In the genomic region with DNA sequence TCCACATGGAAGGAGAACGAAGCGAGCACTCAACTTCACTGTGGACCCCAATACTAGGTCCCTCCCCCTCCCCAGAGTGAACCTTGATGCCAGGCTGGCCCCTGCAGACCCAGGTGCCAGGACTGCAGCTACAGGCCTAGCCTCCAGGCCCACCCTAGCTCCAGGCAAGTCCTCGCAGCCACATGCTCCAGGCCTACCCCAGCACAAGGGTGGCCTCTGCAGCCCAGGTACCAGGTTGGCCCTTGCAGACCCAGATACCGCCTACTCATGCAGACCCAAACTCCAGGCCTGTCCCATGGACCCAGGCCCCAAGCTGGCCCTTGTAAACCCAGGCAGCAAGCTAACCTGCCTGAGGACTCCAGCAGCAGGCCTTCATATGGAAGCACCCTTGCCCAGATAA, we compare ENCODE assay signal across 2 cellular contexts.
TF ChIP-seq lines count a peak whose summit lies in the region.

No MANE protein-coding gene starts in this region.

TF ChIP-seq in IMR-90, 13 proteins besides CTCF, POLR2A, EP300 and RAD21:
- TF ChIP-seq, protein P1, sequence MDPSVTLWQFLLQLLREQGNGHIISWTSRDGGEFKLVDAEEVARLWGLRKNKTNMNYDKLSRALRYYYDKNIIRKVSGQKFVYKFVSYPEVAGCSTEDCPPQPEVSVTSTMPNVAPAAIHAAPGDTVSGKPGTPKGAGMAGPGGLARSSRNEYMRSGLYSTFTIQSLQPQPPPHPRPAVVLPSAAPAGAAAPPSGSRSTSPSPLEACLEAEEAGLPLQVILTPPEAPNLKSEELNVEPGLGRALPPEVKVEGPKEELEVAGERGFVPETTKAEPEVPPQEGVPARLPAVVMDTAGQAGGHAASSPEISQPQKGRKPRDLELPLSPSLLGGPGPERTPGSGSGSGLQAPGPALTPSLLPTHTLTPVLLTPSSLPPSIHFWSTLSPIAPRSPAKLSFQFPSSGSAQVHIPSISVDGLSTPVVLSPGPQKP (IDR thresholded peaks at IDR 0.05; ENCODE audit: borderline replicate concordance, low read depth, low read length) = no peak
- no peak for TF ChIP-seq MAZ (IDR thresholded peaks at IDR 0.05; ENCODE audit: borderline replicate concordance, low read depth, low read length)
- TF ChIP-seq NFE2L2 (IDR thresholded peaks at IDR 0.05; ENCODE audit: low read depth, low read length) = no peak
- TF ChIP-seq, protein P2, sequence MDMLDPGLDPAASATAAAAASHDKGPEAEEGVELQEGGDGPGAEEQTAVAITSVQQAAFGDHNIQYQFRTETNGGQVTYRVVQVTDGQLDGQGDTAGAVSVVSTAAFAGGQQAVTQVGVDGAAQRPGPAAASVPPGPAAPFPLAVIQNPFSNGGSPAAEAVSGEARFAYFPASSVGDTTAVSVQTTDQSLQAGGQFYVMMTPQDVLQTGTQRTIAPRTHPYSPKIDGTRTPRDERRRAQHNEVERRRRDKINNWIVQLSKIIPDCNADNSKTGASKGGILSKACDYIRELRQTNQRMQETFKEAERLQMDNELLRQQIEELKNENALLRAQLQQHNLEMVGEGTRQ (IDR thresholded peaks at IDR 0.05; ENCODE audit: low read depth, low read length) = no peak
- TF ChIP-seq MAFK (IDR thresholded peaks at IDR 0.05; ENCODE audit: low read depth, low read length) = no peak
- TF ChIP-seq CEBPB (IDR thresholded peaks at IDR 0.05; ENCODE audit: low read depth, low read length) = no peak
- TF ChIP-seq CHD1 (IDR thresholded peaks at IDR 0.05; ENCODE audit: low read depth, low read length) = no peak
- TF ChIP-seq MXI1 (IDR thresholded peaks at IDR 0.05; ENCODE audit: borderline replicate concordance, low read depth, low read length) = no peak
- no peak for TF ChIP-seq RCOR1 (IDR thresholded peaks at IDR 0.05; ENCODE audit: insufficient replicate concordance, low read length)
- TF ChIP-seq SMC3 (IDR thresholded peaks at IDR 0.05; ENCODE audit: low read depth, low read length) = no peak
- TF ChIP-seq FOS (IDR thresholded peaks at IDR 0.05; ENCODE audit: low read depth, low read length) = no peak
- TF ChIP-seq RFX5 (IDR thresholded peaks at IDR 0.05; ENCODE audit: low read depth, low read length) = no peak
- TF ChIP-seq BHLHE40 (IDR thresholded peaks at IDR 0.05; ENCODE audit: low read depth, low read length) = no peak

TF ChIP-seq in H1, 55 proteins besides CTCF, POLR2A, EP300 and RAD21:
- no peak for TF ChIP-seq KDM4A (IDR thresholded peaks at IDR 0.05; ENCODE audit: low read depth, low read length, severe bottlenecking)
- TF ChIP-seq, protein P3, sequence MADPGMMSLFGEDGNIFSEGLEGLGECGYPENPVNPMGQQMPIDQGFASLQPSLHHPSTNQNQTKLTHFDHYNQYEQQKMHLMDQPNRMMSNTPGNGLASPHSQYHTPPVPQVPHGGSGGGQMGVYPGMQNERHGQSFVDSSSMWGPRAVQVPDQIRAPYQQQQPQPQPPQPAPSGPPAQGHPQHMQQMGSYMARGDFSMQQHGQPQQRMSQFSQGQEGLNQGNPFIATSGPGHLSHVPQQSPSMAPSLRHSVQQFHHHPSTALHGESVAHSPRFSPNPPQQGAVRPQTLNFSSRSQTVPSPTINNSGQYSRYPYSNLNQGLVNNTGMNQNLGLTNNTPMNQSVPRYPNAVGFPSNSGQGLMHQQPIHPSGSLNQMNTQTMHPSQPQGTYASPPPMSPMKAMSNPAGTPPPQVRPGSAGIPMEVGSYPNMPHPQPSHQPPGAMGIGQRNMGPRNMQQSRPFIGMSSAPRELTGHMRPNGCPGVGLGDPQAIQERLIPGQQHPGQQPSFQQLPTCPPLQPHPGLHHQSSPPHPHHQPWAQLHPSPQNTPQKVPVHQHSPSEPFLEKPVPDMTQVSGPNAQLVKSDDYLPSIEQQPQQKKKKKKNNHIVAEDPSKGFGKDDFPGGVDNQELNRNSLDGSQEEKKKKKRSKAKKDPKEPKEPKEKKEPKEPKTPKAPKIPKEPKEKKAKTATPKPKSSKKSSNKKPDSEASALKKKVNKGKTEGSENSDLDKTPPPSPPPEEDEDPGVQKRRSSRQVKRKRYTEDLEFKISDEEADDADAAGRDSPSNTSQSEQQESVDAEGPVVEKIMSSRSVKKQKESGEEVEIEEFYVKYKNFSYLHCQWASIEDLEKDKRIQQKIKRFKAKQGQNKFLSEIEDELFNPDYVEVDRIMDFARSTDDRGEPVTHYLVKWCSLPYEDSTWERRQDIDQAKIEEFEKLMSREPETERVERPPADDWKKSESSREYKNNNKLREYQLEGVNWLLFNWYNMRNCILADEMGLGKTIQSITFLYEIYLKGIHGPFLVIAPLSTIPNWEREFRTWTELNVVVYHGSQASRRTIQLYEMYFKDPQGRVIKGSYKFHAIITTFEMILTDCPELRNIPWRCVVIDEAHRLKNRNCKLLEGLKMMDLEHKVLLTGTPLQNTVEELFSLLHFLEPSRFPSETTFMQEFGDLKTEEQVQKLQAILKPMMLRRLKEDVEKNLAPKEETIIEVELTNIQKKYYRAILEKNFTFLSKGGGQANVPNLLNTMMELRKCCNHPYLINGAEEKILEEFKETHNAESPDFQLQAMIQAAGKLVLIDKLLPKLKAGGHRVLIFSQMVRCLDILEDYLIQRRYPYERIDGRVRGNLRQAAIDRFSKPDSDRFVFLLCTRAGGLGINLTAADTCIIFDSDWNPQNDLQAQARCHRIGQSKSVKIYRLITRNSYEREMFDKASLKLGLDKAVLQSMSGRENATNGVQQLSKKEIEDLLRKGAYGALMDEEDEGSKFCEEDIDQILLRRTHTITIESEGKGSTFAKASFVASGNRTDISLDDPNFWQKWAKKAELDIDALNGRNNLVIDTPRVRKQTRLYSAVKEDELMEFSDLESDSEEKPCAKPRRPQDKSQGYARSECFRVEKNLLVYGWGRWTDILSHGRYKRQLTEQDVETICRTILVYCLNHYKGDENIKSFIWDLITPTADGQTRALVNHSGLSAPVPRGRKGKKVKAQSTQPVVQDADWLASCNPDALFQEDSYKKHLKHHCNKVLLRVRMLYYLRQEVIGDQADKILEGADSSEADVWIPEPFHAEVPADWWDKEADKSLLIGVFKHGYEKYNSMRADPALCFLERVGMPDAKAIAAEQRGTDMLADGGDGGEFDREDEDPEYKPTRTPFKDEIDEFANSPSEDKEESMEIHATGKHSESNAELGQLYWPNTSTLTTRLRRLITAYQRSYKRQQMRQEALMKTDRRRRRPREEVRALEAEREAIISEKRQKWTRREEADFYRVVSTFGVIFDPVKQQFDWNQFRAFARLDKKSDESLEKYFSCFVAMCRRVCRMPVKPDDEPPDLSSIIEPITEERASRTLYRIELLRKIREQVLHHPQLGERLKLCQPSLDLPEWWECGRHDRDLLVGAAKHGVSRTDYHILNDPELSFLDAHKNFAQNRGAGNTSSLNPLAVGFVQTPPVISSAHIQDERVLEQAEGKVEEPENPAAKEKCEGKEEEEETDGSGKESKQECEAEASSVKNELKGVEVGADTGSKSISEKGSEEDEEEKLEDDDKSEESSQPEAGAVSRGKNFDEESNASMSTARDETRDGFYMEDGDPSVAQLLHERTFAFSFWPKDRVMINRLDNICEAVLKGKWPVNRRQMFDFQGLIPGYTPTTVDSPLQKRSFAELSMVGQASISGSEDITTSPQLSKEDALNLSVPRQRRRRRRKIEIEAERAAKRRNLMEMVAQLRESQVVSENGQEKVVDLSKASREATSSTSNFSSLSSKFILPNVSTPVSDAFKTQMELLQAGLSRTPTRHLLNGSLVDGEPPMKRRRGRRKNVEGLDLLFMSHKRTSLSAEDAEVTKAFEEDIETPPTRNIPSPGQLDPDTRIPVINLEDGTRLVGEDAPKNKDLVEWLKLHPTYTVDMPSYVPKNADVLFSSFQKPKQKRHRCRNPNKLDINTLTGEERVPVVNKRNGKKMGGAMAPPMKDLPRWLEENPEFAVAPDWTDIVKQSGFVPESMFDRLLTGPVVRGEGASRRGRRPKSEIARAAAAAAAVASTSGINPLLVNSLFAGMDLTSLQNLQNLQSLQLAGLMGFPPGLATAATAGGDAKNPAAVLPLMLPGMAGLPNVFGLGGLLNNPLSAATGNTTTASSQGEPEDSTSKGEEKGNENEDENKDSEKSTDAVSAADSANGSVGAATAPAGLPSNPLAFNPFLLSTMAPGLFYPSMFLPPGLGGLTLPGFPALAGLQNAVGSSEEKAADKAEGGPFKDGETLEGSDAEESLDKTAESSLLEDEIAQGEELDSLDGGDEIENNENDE (IDR thresholded peaks at IDR 0.05; ENCODE audit: insufficient replicate concordance, low read length) = no peak
- no peak for TF ChIP-seq CREB1 (IDR thresholded peaks at IDR 0.05)
